15 cellular contexts compared by ENCODE assay signal in genomic region chr6:157265186-157265585, GRCh38. TPM values are rescaled to one million over a fixed set of nuclear protein-coding genes. Genes with fewer than 3 reads are reported as not detected.
A peak's percentile ranks its signal among the peaks of the same experiment; 100 is the strongest.
DNase-seq lines count a peak whose midpoint lies in the region; ATAC-seq and TF ChIP-seq lines count a peak whose summit lies in the region.
"Had no signal": no experiment of that assay in that cellular context is flagged by ENCODE, and none has a peak within 500 bp of the region (broad histone marks: within the 10 kb centered on the region; RNA-seq: fewer than 3 reads in every experiment).

No MANE protein-coding gene starts in this region.

- H3K27me3 ChIP-seq in Peyer's patch (no peaks in the 10 kb centered on the region), sigmoid colon (no peaks in the 10 kb centered on the region)

- H3K4me3 ChIP-seq in Peyer's patch (no peak overlapping the region), sigmoid colon (no peak overlapping the region)
- H3K4me3 ChIP-seq: GM23248 had no signal

- no peaks in the 10 kb centered on the region for H3K36me3 ChIP-seq in Peyer's patch
- H3K36me3 ChIP-seq in sigmoid colon: no peaks in the 10 kb centered on the region

- DNase-seq in NCI-H345 (lab: John Stamatoyannopoulos, UW) (peak; percentile 54), NCI-H345 treated with DMSO at 0.1 percent for 48 hours (lab: John Stamatoyannopoulos, UW; ENCODE audit: unreplicated experiment) (no peak), Peyer's patch (peak in 2 of 3 donors; percentile 20 to 34), sigmoid colon (peak; percentile 38), left ventricle myocardium superior (no peak), NCI-H226 (no peak)
- DNase-seq: 8988T, ACHN, Calu3, GM23248, H9, KBM-7, MV-4-11, SK-N-SH had no signal

- TF ChIP-seq CTCF in Peyer's patch (IDR thresholded peaks at IDR 0.05) (no peak), sigmoid colon (IDR thresholded peaks at IDR 0.05) (no peak)

- H3K9me3 ChIP-seq in Peyer's patch: no peaks in the 10 kb centered on the region
- no peaks in the 10 kb centered on the region for H3K9me3 ChIP-seq in sigmoid colon
- H3K9me3 ChIP-seq: SK-N-SH had no signal

- intact Hi-C loops in sigmoid colon (cut with DNase I): no loop called here
- intact Hi-C loops in left ventricle myocardium superior (cut with micrococcal nuclease): no loop called here

- H3K4me1 ChIP-seq in Peyer's patch (peaks cover 0 to 9% (median 0%) of the 10 kb centered on the region in 4 donors), sigmoid colon (peaks cover 0 to 17% (median 14%) of the 10 kb centered on the region in 4 donors)

- ATAC-seq in left ventricle myocardium superior (no peak), HG03469 (IDR thresholded peaks at IDR 0.05; ENCODE audit: unreplicated experiment) (no peak)

- WGBS in sigmoid colon, 2 donors: 87 to 92% methylated on average over 11 of the region's 11 CpGs

- no peak for TF ChIP-seq EP300 in sigmoid colon (IDR thresholded peaks at IDR 0.05)

- TF ChIP-seq POLR2A in Peyer's patch (IDR thresholded peaks at IDR 0.05) (no peak), sigmoid colon (IDR thresholded peaks at IDR 0.05) (no peak)

- H3K27ac ChIP-seq in Peyer's patch: no peak overlapping the region
- no peak overlapping the region for H3K27ac ChIP-seq in sigmoid colon
- H3K27ac ChIP-seq: GM23248 had no signal

RNA-seq across cellular contexts. Expression of gene TMEM242, which starts 58.1 kb away (rescaled TPM):
- total RNA-seq in Peyer's patch (1 to 10 TPM; 3.3 to 9.4 (median 4.9) TPM), sigmoid colon (10 to 100 TPM in 1 of 4 donors, 1 to 10 TPM in 3; 6.1 to 10.0 (median 7.7) TPM), left ventricle myocardium superior (19.4 TPM)
- 1 to 10 TPM; 1.8 to 6.9 (median 3.5) TPM for polyA plus RNA-seq in sigmoid colon

Comparison
In these comparisons a context has a peak if more than half of its experiments do, and no peak if none do; other contexts are left out.
1. DNase-seq: peak in NCI-H345 (single experiment), Peyer's patch (2 of 3) and sigmoid colon (single experiment); none in NCI-H345 treated with DMSO at 0.1 percent for 48 hours (single experiment), left ventricle myocardium superior (single experiment) and NCI-H226 (single experiment).